ENCODE assay signal across 26 cellular contexts in the genomic region with DNA sequence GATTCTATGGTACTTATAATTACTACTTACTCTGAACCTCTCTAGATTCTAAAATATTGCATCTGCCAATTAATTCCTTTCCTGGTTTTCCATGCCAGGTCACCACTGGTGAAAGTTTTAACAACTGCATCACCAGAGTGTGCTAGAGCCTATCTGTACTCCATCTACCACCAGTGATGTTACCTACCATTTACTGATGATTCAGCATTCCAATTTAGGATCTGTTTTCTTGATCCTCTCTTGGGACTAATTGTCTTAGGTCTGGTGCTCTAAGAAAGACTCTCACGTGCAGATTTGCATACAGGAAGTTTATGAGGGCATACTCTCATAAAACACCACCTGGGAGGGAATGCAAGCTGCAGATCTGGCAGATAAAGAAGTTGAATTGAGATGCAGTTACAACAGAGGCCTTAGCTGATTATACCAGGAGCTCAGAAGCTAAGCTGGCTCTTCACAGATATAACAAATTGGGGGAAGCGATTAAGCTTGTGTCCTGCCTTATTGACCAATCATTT.
DNase-seq lines count a peak whose midpoint lies in the region; ATAC-seq and TF ChIP-seq lines count a peak whose summit lies in the region.
"Had no signal": no experiment of that assay in that cellular context is flagged by ENCODE, and none has a peak within 500 bp of the region (broad histone marks: within the 10 kb centered on the region; RNA-seq: fewer than 3 reads in every experiment).

No MANE protein-coding gene starts in this region.

- no peak overlapping the region for H2BK12ac ChIP-seq in neuronal stem cell (ENCODE audit: low read length)

- H3K4me2 ChIP-seq in OCI-LY7 (ENCODE audit: low read length) (no peak overlapping the region), neuronal stem cell (ENCODE audit: insufficient read depth, low read length, poor library complexity, severe bottlenecking) (no peak overlapping the region)

- H3K27me3 ChIP-seq in neuronal stem cell (ENCODE audit: control insufficient read depth in 3 of 3, insufficient read depth in 3 of 3, low read depth in 1 of 3, low read length in 3 of 3) (no peaks in the 10 kb centered on the region), thyroid gland (no peaks in the 10 kb centered on the region), brain microvascular endothelial cell (replicated peaks) (no peaks in the 10 kb centered on the region)
- H3K27me3 ChIP-seq: sigmoid colon had no signal

- intact Hi-C loops in OCI-LY7 (cut with micrococcal nuclease; ENCODE audit: unreplicated experiment): no loop called here
- intact Hi-C loops in thyroid gland (cut with DNase I): no loop called here

- H3K14ac ChIP-seq in neuronal stem cell (ENCODE audit: low read length): no peak overlapping the region

- TF ChIP-seq CTCF in OCI-LY7 (conservative IDR thresholded peaks at IDR 0.05; ENCODE audit: low read length) (no peak), thyroid gland (IDR thresholded peaks at IDR 0.05) (no peak), brain microvascular endothelial cell (IDR thresholded peaks at IDR 0.05; ENCODE audit: low read depth, low read length, missing control alignments) (no peak)

- no peak overlapping the region for H3K18ac ChIP-seq in neuronal stem cell (ENCODE audit: low read length)

- H3K23ac ChIP-seq in neuronal stem cell (ENCODE audit: low read depth, low read length, poor library complexity): no peak overlapping the region

- H3K9me3 ChIP-seq in OCI-LY7 (ENCODE audit: low read length) (no peaks in the 10 kb centered on the region), neuronal stem cell (replicated peaks in 1 of 2; ENCODE audit: control insufficient read depth in 2 of 2, insufficient read depth in 1 of 2, low read depth in 1 of 2, low read length in 2 of 2) (peaks cover 0 to 4% of the 10 kb centered on the region in 2 donors), thyroid gland (no peaks in the 10 kb centered on the region)
- H3K9me3 ChIP-seq: prostate gland, sigmoid colon had no signal

- no TSS peak for BruUV-seq in OCI-LY7 (replicated peaks; lab: Mats Ljungman, UMichigan)

- POLR2A ChIA-PET in OCI-LY7 (lab: Charles Lee): interaction anchor here (0.7 kb wide), 1 partner anchor 1820 kb away, joined by 3 read pairs; no protein-coding TSS in a partner anchor

- H2BK5ac ChIP-seq in neuronal stem cell (ENCODE audit: low read length): no peak overlapping the region

- no peak overlapping the region for H4K8ac ChIP-seq in neuronal stem cell (ENCODE audit: low read depth, low read length)

- no peak overlapping the region for H2AFZ ChIP-seq in OCI-LY7 (ENCODE audit: low read length)
- peak overlapping the region; percentile 37 for H2AFZ ChIP-seq in neuronal stem cell (ENCODE audit: low read length)

- WGBS in neuronal stem cell (ENCODE audit: extremely low coverage in 2 of 2, insufficient read length in 2 of 2, insufficient replicate concordance in 1 of 2), 2 donors: no CpG with 5 or more reads among the region's 2 CpGs
- 57 to 64% methylated on average over 2 of the region's 2 CpGs for WGBS in thyroid gland, 2 donors

- H3K79me2 ChIP-seq in OCI-LY7 (ENCODE audit: insufficient read depth, low read depth, low read length): no peaks in the 10 kb centered on the region

- CTCF ChIA-PET in OCI-LY7 (lab: Charles Lee; ENCODE audit: unreplicated experiment): no interaction called here

- DNase-seq in NCI-H1436 (lab: John Stamatoyannopoulos, UW): peak; percentile 44
- DNase-seq in OCI-LY7 (ENCODE audit: low spot score): peak; percentile 24
- no peak for DNase-seq in neuronal stem cell (ENCODE audit: low spot score)
- DNase-seq in thyroid gland: no peak
- no peak for DNase-seq in GM19240 (ENCODE audit: insufficient read length, low spot score)
- DNase-seq in brain microvascular endothelial cell: no peak
- DNase-seq: activated CD4-positive, alpha-beta T cell treated with anti-CD3 and anti-CD28 coated beads for 36 hours; activated CD8-positive, alpha-beta T cell treated with anti-CD3 and anti-CD28 coated beads, Interleukin-2, amount 10 ng/mL, durations not matched to agents 7 days and 5 days; activated gamma-delta T cell treated with Interleukin-2 at 50 U/mL for 16 hours; activated T-cell treated with anti-CD3 and anti-CD28 coated beads for 4 hours; CD4-positive, CD25-positive, alpha-beta regulatory T cell; EL; HCEC 1CT; hypothalamus; immature natural killer cell; mesenchymal stem cell; NCI-H187; NCI-H446; nucleus accumbens; SHP77; sigmoid colon; stimulated activated CD4-positive, alpha-beta T cell treated with anti-CD3 and anti-CD28 coated beads, Interleukin-4, amount 100 ng/mL, for 4 hours had no signal

- no peaks in the 10 kb centered on the region for H3K9me2 ChIP-seq in OCI-LY7 (ENCODE audit: insufficient read depth, low read length)

- no peak overlapping the region for H3K9ac ChIP-seq in neuronal stem cell (ENCODE audit: low read depth, low read length, poor library complexity)

- ATAC-seq in GM19468 (IDR thresholded peaks at IDR 0.05; ENCODE audit: extremely low read depth, unreplicated experiment): peak; percentile 52
- ATAC-seq: activated CD4-positive, alpha-beta T cell treated with anti-CD3 and anti-CD28 coated beads for 36 hours; activated CD8-positive, alpha-beta T cell treated with anti-CD3 and anti-CD28 coated beads, Interleukin-2, amount 10 ng/mL, durations not matched to agents 7 days and 5 days; left lobe of liver; stimulated activated memory B cell treated with anti-CD40 and anti-IgM and Interleukin-4, amounts not matched to agents 10 μg/mL and 1 μg/mL and 100 μg/mL, for 72 hours had no signal

- H3K4ac ChIP-seq in neuronal stem cell (ENCODE audit: low read length): no peak overlapping the region

- no peak overlapping the region for H4K91ac ChIP-seq in neuronal stem cell (ENCODE audit: low read depth, low read length, poor library complexity)

- no peaks in the 10 kb centered on the region for H3K79me1 ChIP-seq in neuronal stem cell (ENCODE audit: low read depth, low read length)

- H4K20me1 ChIP-seq in OCI-LY7 (ENCODE audit: insufficient read depth, low read length): no peaks in the 10 kb centered on the region

- H3K36me3 ChIP-seq in OCI-LY7 (ENCODE audit: insufficient read depth, low read length) (no peaks in the 10 kb centered on the region), neuronal stem cell (replicated peaks in 1 of 2; ENCODE audit: control insufficient read depth in 2 of 2, insufficient read depth in 2 of 2, low read length in 2 of 2) (no peaks in the 10 kb centered on the region), thyroid gland (no peaks in the 10 kb centered on the region), brain microvascular endothelial cell (replicated peaks) (no peaks in the 10 kb centered on the region)
- H3K36me3 ChIP-seq: prostate gland, sigmoid colon had no signal

- H3K4me3 ChIP-seq in OCI-LY7 (ENCODE audit: low read depth, low read length, poor library complexity, severe bottlenecking): no peak overlapping the region
- H3K4me3 ChIP-seq in neuronal stem cell (ENCODE audit: low read length in 2 of 2): no peak overlapping the region
- no peak overlapping the region for H3K4me3 ChIP-seq in thyroid gland (replicated peaks in 1 of 3)
- no peak overlapping the region for H3K4me3 ChIP-seq in brain microvascular endothelial cell (ENCODE audit: low read depth, low read length)
- H3K4me3 ChIP-seq: prostate gland, sigmoid colon had no signal

- no peak overlapping the region for H2AK5ac ChIP-seq in neuronal stem cell (ENCODE audit: low read depth, low read length)

- no peak overlapping the region for H2BK15ac ChIP-seq in neuronal stem cell (ENCODE audit: low read length)

- peaks cover 8% of the 10 kb centered on the region for H3K4me1 ChIP-seq in OCI-LY7 (ENCODE audit: insufficient read depth, low read length, poor library complexity, severe bottlenecking)
- H3K4me1 ChIP-seq in neuronal stem cell (ENCODE audit: control insufficient read depth in 2 of 2, insufficient read depth in 1 of 2, low read depth in 1 of 2, low read length in 2 of 2): peaks cover 2 to 4% of the 10 kb centered on the region in 2 donors
- H3K4me1 ChIP-seq in thyroid gland: no peaks in the 10 kb centered on the region
- H3K4me1 ChIP-seq: prostate gland, sigmoid colon had no signal

- H3K27ac ChIP-seq in OCI-LY7 (ENCODE audit: low read depth, low read length, poor library complexity, severe bottlenecking): no peak overlapping the region
- no peak overlapping the region for H3K27ac ChIP-seq in neuronal stem cell (replicated peaks; ENCODE audit: low read length)
- H3K27ac ChIP-seq in thyroid gland: no peak overlapping the region
- H3K27ac ChIP-seq in brain microvascular endothelial cell: no peak overlapping the region
- H3K27ac ChIP-seq: prostate gland, sigmoid colon had no signal

- H2BK120ac ChIP-seq in neuronal stem cell (ENCODE audit: low read depth, low read length): no peak overlapping the region

- in situ Hi-C loops in brain microvascular endothelial cell (cut with HindIII; ENCODE audit: low pct_ligation_motif_present, low sequenced_read_pairs): no loop called here

- TF ChIP-seq POLR2A in thyroid gland (IDR thresholded peaks at IDR 0.05): no peak

Comparison
In these comparisons a context has a peak if more than half of its experiments do, and no peak if none do; other contexts are left out.
1. DNase-seq: peak in NCI-H1436 (single experiment) and OCI-LY7 (single experiment); none in neuronal stem cell (single experiment), thyroid gland (0 of 2), GM19240 (single experiment) and brain microvascular endothelial cell (single experiment).